ENCODE assay signal across 25 cellular contexts in genomic region chr14:102892660-102893059, GRCh38. TPM values are rescaled to one million over a fixed set of nuclear protein-coding genes. Genes with fewer than 3 reads are reported as not detected.
"Had no signal": no experiment of that assay in that cellular context is flagged by ENCODE, and none has a peak within 500 bp of the region (broad histone marks: within the 10 kb centered on the region; RNA-seq: fewer than 3 reads in every experiment).

No MANE protein-coding gene starts in this region.

- H3K27me3 ChIP-seq: colonic mucosa, gastrocnemius medialis, hepatocyte, ovary, sigmoid colon, uterus had no signal

- ATAC-seq: activated CD8-positive, alpha-beta memory T cell treated with anti-CD3 and anti-CD28 coated beads, Interleukin-2, amount 10 ng/mL, durations not matched to agents 7 days and 5 days; activated CD8-positive, alpha-beta T cell treated with anti-CD3 and anti-CD28 coated beads, Interleukin-2, amount 10 ng/mL, durations not matched to agents 7 days and 5 days; naive thymus-derived CD4-positive, alpha-beta T cell; stimulated activated naive CD8-positive, alpha-beta T cell treated with anti-CD3 and anti-CD28 coated beads, Interleukin-15, amount 100 ng/mL, for 72 hours had no signal

- H3K9me3 Mint-ChIP-seq: naive thymus-derived CD4-positive, alpha-beta T cell; stimulated activated naive CD8-positive, alpha-beta T cell treated with anti-CD3 and anti-CD28 coated beads, Interleukin-15, amount 100 ng/mL, for 72 hours; type B pancreatic cell had no signal

- H3K27me3 Mint-ChIP-seq: activated CD8-positive, alpha-beta memory T cell treated with anti-CD3 and anti-CD28 coated beads, Interleukin-2, amount 10 ng/mL, durations not matched to agents 7 days and 5 days; naive thymus-derived CD4-positive, alpha-beta T cell; progenitor cell of endocrine pancreas; stimulated activated naive CD8-positive, alpha-beta T cell treated with anti-CD3 and anti-CD28 coated beads, Interleukin-15, amount 100 ng/mL, for 72 hours; type B pancreatic cell had no signal

- H3K4me1 Mint-ChIP-seq: activated CD8-positive, alpha-beta memory T cell treated with anti-CD3 and anti-CD28 coated beads, Interleukin-2, amount 10 ng/mL, durations not matched to agents 7 days and 5 days; stimulated activated naive CD8-positive, alpha-beta T cell treated with anti-CD3 and anti-CD28 coated beads, Interleukin-15, amount 100 ng/mL, for 72 hours had no signal

- H3K4me1 ChIP-seq: colonic mucosa, gastrocnemius medialis, uterus had no signal

- H3K4me3 ChIP-seq: colonic mucosa, gastrocnemius medialis, hepatocyte, ovary, sigmoid colon, SK-N-MC, uterus had no signal

- H3K4me2 ChIP-seq: hepatocyte had no signal

- H3K9me3 ChIP-seq: colonic mucosa, gastrocnemius medialis, ovary, sigmoid colon, uterus had no signal

- H3K4me3 Mint-ChIP-seq: activated CD8-positive, alpha-beta memory T cell treated with anti-CD3 and anti-CD28 coated beads, Interleukin-2, amount 10 ng/mL, durations not matched to agents 7 days and 5 days; activated CD8-positive, alpha-beta T cell treated with anti-CD3 and anti-CD28 coated beads, Interleukin-2, amount 10 ng/mL, durations not matched to agents 7 days and 5 days; naive thymus-derived CD4-positive, alpha-beta T cell; stimulated activated naive CD8-positive, alpha-beta T cell treated with anti-CD3 and anti-CD28 coated beads, Interleukin-15, amount 100 ng/mL, for 72 hours; type B pancreatic cell had no signal

- H3K27ac ChIP-seq: colonic mucosa, epithelial cell of prostate, gastrocnemius medialis, hepatocyte, ovary, SK-N-MC, uterus had no signal

- DNase-seq: activated CD4-positive, alpha-beta T cell treated with anti-CD3 and anti-CD28 coated beads, Interleukin-2, amount 50 U/mL, for 1 hour; activated CD4-positive, CD25-positive, alpha-beta regulatory T cell treated with anti-CD3 and anti-CD28 coated beads, Interleukin-2, amount 50 U/mL, for 72 hours; activated CD8-positive, alpha-beta memory T cell treated with anti-CD3 and anti-CD28 coated beads, Interleukin-2, amount 10 ng/mL, durations not matched to agents 7 days and 5 days; activated CD8-positive, alpha-beta T cell treated with anti-CD3 and anti-CD28 coated beads, Interleukin-2, amount 10 ng/mL, durations not matched to agents 7 days and 5 days; activated effector memory CD4-positive, alpha-beta T cell treated with Interleukin-2 at 50 U/mL for 16 hours; activated naive CD4-positive, alpha-beta T cell treated with anti-CD3 and anti-CD28 coated beads, Interleukin-2, amount 50 U/mL, for 16 hours; colonic mucosa; effector CD8-positive, alpha-beta T cell; left cardiac atrium; mammary epithelial cell; midbrain; naive thymus-derived CD4-positive, alpha-beta T cell; ovary; small intestine; stimulated activated CD4-positive, alpha-beta T cell treated with anti-CD3 and anti-CD28 coated beads, Interleukin-1b, Interleukin-23, amount 100 ng/mL, for 48 hours; stimulated activated naive CD8-positive, alpha-beta T cell treated with anti-CD3 and anti-CD28 coated beads, Interleukin-15, amount 100 ng/mL, for 72 hours; T1000 had no signal

- H3K36me3 ChIP-seq: colonic mucosa, ovary, uterus had no signal

- H2AFZ ChIP-seq: hepatocyte had no signal

- H3K27ac Mint-ChIP-seq: activated CD8-positive, alpha-beta memory T cell treated with anti-CD3 and anti-CD28 coated beads, Interleukin-2, amount 10 ng/mL, durations not matched to agents 7 days and 5 days; activated CD8-positive, alpha-beta T cell treated with anti-CD3 and anti-CD28 coated beads, Interleukin-2, amount 10 ng/mL, durations not matched to agents 7 days and 5 days; naive thymus-derived CD4-positive, alpha-beta T cell; progenitor cell of endocrine pancreas; type B pancreatic cell had no signal

RNA-seq across cellular contexts. Expression of gene AMN, which starts 29.8 kb away (rescaled TPM):
- total RNA-seq: sigmoid colon had no signal
- polyA plus RNA-seq: mammary epithelial cell had no signal
